ENCODE assay signal across 1 cellular context in genomic region chr5:154368041-154368800, GRCh38.
A peak's percentile ranks its signal among the peaks of the same experiment; 100 is the strongest.
TF ChIP-seq lines count a peak whose summit lies in the region.

No MANE protein-coding gene starts in this region.

TF ChIP-seq in HEK293, 187 proteins besides CTCF, POLR2A, EP300 and RAD21 (continued from another document and continues in another):
- TF ChIP-seq PATZ1 (tag by site-specific recombination; IDR thresholded peaks at IDR 0.05) (no peak), ZBTB44 (tag by site-specific recombination; IDR thresholded peaks at IDR 0.05) (peak; percentile 35; the same call in 1 of the 2 replicates), GLIS1 (tag by site-specific recombination; IDR thresholded peaks at IDR 0.05) (peak; percentile 75; the same call in 1 of the 2 replicates), ZNF518A (tag by site-specific recombination; conservative IDR thresholded peaks at IDR 0.05; ENCODE audit: low read depth) (no peak), BCL6B (tag by site-specific recombination; IDR thresholded peaks at IDR 0.05) (no peak), ZSCAN30 (tag by site-specific recombination; IDR thresholded peaks at IDR 0.05) (no peak), ZNF670 (tag by site-specific recombination; IDR thresholded peaks at IDR 0.05; ENCODE audit: low read depth) (no peak), ZEB2 (tag by site-specific recombination; IDR thresholded peaks at IDR 0.05) (peak; percentile 64), ZBTB1 (tag by site-specific recombination; IDR thresholded peaks at IDR 0.05) (no peak), ZNF211 (tag by site-specific recombination; IDR thresholded peaks at IDR 0.05; ENCODE audit: low read depth) (no peak), MEIS1 (CRISPR knock-in tag; IDR thresholded peaks at IDR 0.05; ENCODE audit: borderline replicate concordance) (no peak), ZNF777 (tag by site-specific recombination; IDR thresholded peaks at IDR 0.05; ENCODE audit: borderline replicate concordance) (no peak), ZNF366 (tag by site-specific recombination; conservative IDR thresholded peaks at IDR 0.05) (0 out of 2 replicates have a peak, but pooled peaks have one; percentile 17), ZNF138 (tag by site-specific recombination; IDR thresholded peaks at IDR 0.05; ENCODE audit: borderline replicate concordance) (no peak), ZIC2 (tag by site-specific recombination; IDR thresholded peaks at IDR 0.05) (peak; percentile 49; the same call in 1 of the 2 replicates), HOXC10 (CRISPR knock-in tag; IDR thresholded peaks at IDR 0.05) (no peak), ZNF280C (tag by site-specific recombination; IDR thresholded peaks at IDR 0.05) (no peak), SP7 (tag by site-specific recombination; IDR thresholded peaks at IDR 0.05) (peak; percentile 51), ZNF513 (tag by site-specific recombination; IDR thresholded peaks at IDR 0.05) (no peak), ZNF114 (tag by site-specific recombination; IDR thresholded peaks at IDR 0.05) (no peak), HIC1 (tag by site-specific recombination; IDR thresholded peaks at IDR 0.05) (no peak), ZNF146 (tag by site-specific recombination; IDR thresholded peaks at IDR 0.05) (no peak), ZNF324 (tag by site-specific recombination; IDR thresholded peaks at IDR 0.05) (no peak), ZNF600 (tag by site-specific recombination; IDR thresholded peaks at IDR 0.05) (peak; percentile 93), OSR2 (tag by site-specific recombination; IDR thresholded peaks at IDR 0.05) (no peak), PBX3 (CRISPR knock-in tag; IDR thresholded peaks at IDR 0.05) (no peak), ZSCAN23 (tag by site-specific recombination; IDR thresholded peaks at IDR 0.05) (no peak), ZNF621 (tag by site-specific recombination; IDR thresholded peaks at IDR 0.05) (no peak), ZNF785 (tag by site-specific recombination; IDR thresholded peaks at IDR 0.05) (no peak), ZBTB17 (tag by site-specific recombination; IDR thresholded peaks at IDR 0.05) (peak; percentile 96), IKZF3 (tag by site-specific recombination; IDR thresholded peaks at IDR 0.05) (peak; percentile 62; the same call in 1 of the 2 replicates), ZNF362 (tag by site-specific recombination; IDR thresholded peaks at IDR 0.05) (no peak), ZNF184 (tag by site-specific recombination; IDR thresholded peaks at IDR 0.05) (no peak), SALL2 (tag by site-specific recombination; IDR thresholded peaks at IDR 0.05; ENCODE audit: borderline replicate concordance) (no peak), ZNF202 (tag by site-specific recombination; IDR thresholded peaks at IDR 0.05; ENCODE audit: borderline replicate concordance) (no peak), KLF9 (tag by site-specific recombination; IDR thresholded peaks at IDR 0.05; ENCODE audit: low read depth) (no peak), ZNF76 (tag by site-specific recombination; IDR thresholded peaks at IDR 0.05; ENCODE audit: borderline replicate concordance, low read depth) (no peak), OVOL3 (tag by site-specific recombination; IDR thresholded peaks at IDR 0.05) (no peak), ZNF596 (tag by site-specific recombination; IDR thresholded peaks at IDR 0.05) (no peak), ZNF350 (tag by site-specific recombination; IDR thresholded peaks at IDR 0.05) (no peak), PRDM6 (tag by site-specific recombination; IDR thresholded peaks at IDR 0.05) (no peak), ZNF140 (tag by site-specific recombination; IDR thresholded peaks at IDR 0.05) (no peak), ZNF24 (tag by site-specific recombination; IDR thresholded peaks at IDR 0.05) (no peak)
